ENCODE assay signal across 8 cellular contexts in the genomic region with DNA sequence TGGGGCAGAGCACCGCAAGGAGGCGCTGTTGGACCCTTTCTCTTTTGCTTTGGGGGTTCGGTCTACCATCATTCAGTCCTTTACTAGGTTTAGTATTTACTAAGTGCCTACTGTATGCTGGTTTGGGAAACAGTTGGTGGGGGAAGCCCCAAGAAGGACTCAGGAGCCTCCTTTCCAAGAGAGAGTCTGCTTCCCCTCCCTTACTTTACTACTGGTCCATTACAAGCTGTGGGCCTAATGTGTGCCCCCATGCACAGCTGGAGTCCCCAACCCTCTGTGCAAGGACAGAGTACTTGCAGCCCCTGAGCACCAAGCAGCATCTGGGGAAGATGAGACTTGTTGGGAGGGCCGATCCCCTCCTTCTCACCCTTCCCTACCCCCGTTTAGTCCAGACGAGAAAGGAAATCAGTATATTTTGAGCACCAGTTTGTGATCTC. TPM values are rescaled to one million over a fixed set of nuclear protein-coding genes. Genes with fewer than 3 reads are reported as not detected.
A peak's percentile ranks its signal among the peaks of the same experiment; 100 is the strongest.
DNase-seq lines count a peak whose midpoint lies in the region; ATAC-seq, FAIRE-seq and TF ChIP-seq lines count a peak whose summit lies in the region.

No MANE protein-coding gene starts in this region.

- intact Hi-C loops in kidney (cut with DNase I): no loop called here

- TF ChIP-seq CTCF in RWPE2 (IDR thresholded peaks at IDR 0.05; ENCODE audit: poor library complexity, severe bottlenecking) (peak; percentile 95), astrocyte of the cerebellum (IDR thresholded peaks at IDR 0.05; ENCODE audit: low read depth, low read length, missing control alignments) (peak; percentile 94), kidney (IDR thresholded peaks at IDR 0.05; ENCODE audit: borderline replicate concordance, extremely low read depth, insufficient read depth) (peak; percentile 82)

- H3K4me3 ChIP-seq in ACC112 (ENCODE audit: low read depth, low read length) (peak overlapping the region; percentile 83), RWPE2 (ENCODE audit: severe bottlenecking) (peak overlapping the region; percentile 50), astrocyte of the cerebellum (ENCODE audit: low read depth, low read length) (peak overlapping the region; percentile 80), kidney (ENCODE audit: low read length in 2 of 2) (peak overlapping the region; percentile 62 to 85)

- H3K9ac ChIP-seq in kidney (ENCODE audit: low read length in 2 of 2): peak overlapping the region in 1 of 2 donors; percentile 80

- H3K27me3 ChIP-seq in ACC112 (ENCODE audit: insufficient read depth, low read length): no peaks in the 10 kb centered on the region
- H3K27me3 ChIP-seq in RWPE2 (ENCODE audit: insufficient read depth, poor library complexity, severe bottlenecking): no peaks in the 10 kb centered on the region

- H3K27ac ChIP-seq in ACC112 (ENCODE audit: low read depth, low read length) (peak overlapping the region; percentile 97), RWPE2 (ENCODE audit: poor library complexity, severe bottlenecking) (peak overlapping the region; percentile 31), kidney (ENCODE audit: low read depth in 2 of 2, low read length in 2 of 2) (peak overlapping the region; percentile 51 to 59)

- DNase-seq in RWPE2 (ENCODE audit: low spot score) (no peak), astrocyte of the cerebellum (ENCODE audit: low read depth) (no peak), kidney (no peak), left lobe of liver (ENCODE audit: low spot score) (no peak)
- DNase-seq in stimulated activated CD4-positive, alpha-beta T cell treated with anti-CD3 and anti-CD28 coated beads, Interleukin-2, amount 100 ng/mL, for 4 hours (ENCODE audit: low read depth): peak; percentile 83

- H3K9me3 ChIP-seq in RWPE2 (ENCODE audit: severe bottlenecking) (no peaks in the 10 kb centered on the region), kidney (ENCODE audit: control insufficient read depth in 1 of 2, low read length in 2 of 2) (no peaks in the 10 kb centered on the region)

- no peak for FAIRE-seq in kidney (lab: Jason Lieb, UNC)

- in situ Hi-C loops in astrocyte of the cerebellum (cut with HindIII; ENCODE audit: low sequenced_read_pairs): no loop called here

- peak overlapping the region; percentile 55 for H2AFZ ChIP-seq in ACC112 (ENCODE audit: low read length, unreplicated experiment)

- H3K79me2 ChIP-seq in ACC112 (ENCODE audit: control insufficient read depth, insufficient read depth, low read length, unreplicated experiment): peaks cover 37% of the 10 kb centered on the region

- 0 out of 2 replicates have a peak, but pooled peaks cover 3% of the 10 kb centered on the region for H3K36me3 ChIP-seq in ACC112 (ENCODE audit: insufficient read depth, low read length)
- H3K36me3 ChIP-seq in RWPE2 (ENCODE audit: low read depth): no peaks in the 10 kb centered on the region
- no peaks in the 10 kb centered on the region for H3K36me3 ChIP-seq in kidney (ENCODE audit: control insufficient read depth in 1 of 2, insufficient read depth in 2 of 2, low read length in 2 of 2)

- peak; percentile 17 for ATAC-seq in GM18511 (IDR thresholded peaks at IDR 0.05; ENCODE audit: unreplicated experiment)
- peak; percentile 14 for ATAC-seq in HG03175 (IDR thresholded peaks at IDR 0.05; ENCODE audit: unreplicated experiment)
- ATAC-seq in RWPE2 (ENCODE audit: low read depth): no peak; the same call in 2 of the 3 replicates
- ATAC-seq in left lobe of liver: no peak

- peaks cover 20% of the 10 kb centered on the region for H3K4me1 ChIP-seq in ACC112 (ENCODE audit: control insufficient read depth, insufficient read depth, low read length, unreplicated experiment)
- peaks cover 10% of the 10 kb centered on the region for H3K4me1 ChIP-seq in RWPE2 (ENCODE audit: insufficient read depth, poor library complexity, severe bottlenecking)
- H3K4me1 ChIP-seq in kidney (ENCODE audit: control insufficient read depth in 1 of 2, insufficient read depth in 1 of 2, low read depth in 1 of 2, low read length in 2 of 2): peaks cover 0 to 12% of the 10 kb centered on the region in 2 donors

RNA-seq across cellular contexts. Expression of a gene that starts 0.9 kb away (rescaled TPM):
- 71.4 TPM for total RNA-seq in kidney
- 73.9 TPM for polyA plus RNA-seq in kidney (ENCODE audit: insufficient read depth, low read depth, low replicate concordance)
- total RNA-seq in left lobe of liver: 53.0 TPM

RNA-seq across cellular contexts. Expression of a gene that starts 29.1 kb away (rescaled TPM):
- total RNA-seq in kidney (785 TPM), left lobe of liver (1,854 TPM)
- polyA plus RNA-seq in kidney (ENCODE audit: insufficient read depth, low read depth, low replicate concordance): 361 TPM

RNA-seq across cellular contexts. Expression of a gene that starts 31.0 kb away (rescaled TPM):
- total RNA-seq in kidney: not detected
- not detected for polyA plus RNA-seq in kidney (ENCODE audit: insufficient read depth, low read depth, low replicate concordance)
- not detected for total RNA-seq in left lobe of liver

RNA-seq across cellular contexts. Expression of a gene that starts 37.8 kb away (rescaled TPM):
- total RNA-seq in kidney (38.6 TPM), left lobe of liver (39.3 TPM)
- 174 TPM for polyA plus RNA-seq in kidney (ENCODE audit: insufficient read depth, low read depth, low replicate concordance)

RNA-seq across cellular contexts. Expression of a gene that starts 52.8 kb away (rescaled TPM):
- total RNA-seq in kidney (4.1 TPM), left lobe of liver (115 TPM)
- polyA plus RNA-seq in kidney (ENCODE audit: insufficient read depth, low read depth, low replicate concordance): 16.6 TPM

Comparison
In these comparisons a context has a peak if more than half of its experiments do, and no peak if none do; other contexts are left out.
1. H3K27ac ChIP-seq: peak in every context shown above with its lines; median percentile 97 in ACC112; 55 in kidney; 31 in RWPE2.
2. ATAC-seq: peak in GM18511 (single experiment) and HG03175 (single experiment); none in RWPE2 (single experiment) and left lobe of liver (single experiment).
3. Peak in every context shown above with its lines, with median percentiles within 50 percentile points of each other: H3K4me3 ChIP-seq and CTCF ChIP-seq.